Comparison of ENCODE assay signal across 8 cellular contexts in genomic region chr7:146492017-146492416, GRCh38.
"Had no signal": no experiment of that assay in that cellular context is flagged by ENCODE, and none has a peak within 500 bp of the region (broad histone marks: within the 10 kb centered on the region; RNA-seq: fewer than 3 reads in every experiment).

No MANE protein-coding gene starts in this region.

- H3K4me3 ChIP-seq: GM23248, K562 had no signal

- FAIRE-seq: H1, H54, HTR-8/SVneo, K562 had no signal

- H2AFZ ChIP-seq: GM23248 had no signal

- H3K4me3 Mint-ChIP-seq: H9 had no signal

- H3K27ac Mint-ChIP-seq: H9 had no signal

- H3K27ac ChIP-seq: GM23248 had no signal

- ATAC-seq: K562 had no signal

- H3K9ac ChIP-seq: GM23248 had no signal

- DNase-seq: GM23248, H9, IMR-90, KG1 had no signal
